36 cellular contexts compared by ENCODE assay signal in the genomic region with DNA sequence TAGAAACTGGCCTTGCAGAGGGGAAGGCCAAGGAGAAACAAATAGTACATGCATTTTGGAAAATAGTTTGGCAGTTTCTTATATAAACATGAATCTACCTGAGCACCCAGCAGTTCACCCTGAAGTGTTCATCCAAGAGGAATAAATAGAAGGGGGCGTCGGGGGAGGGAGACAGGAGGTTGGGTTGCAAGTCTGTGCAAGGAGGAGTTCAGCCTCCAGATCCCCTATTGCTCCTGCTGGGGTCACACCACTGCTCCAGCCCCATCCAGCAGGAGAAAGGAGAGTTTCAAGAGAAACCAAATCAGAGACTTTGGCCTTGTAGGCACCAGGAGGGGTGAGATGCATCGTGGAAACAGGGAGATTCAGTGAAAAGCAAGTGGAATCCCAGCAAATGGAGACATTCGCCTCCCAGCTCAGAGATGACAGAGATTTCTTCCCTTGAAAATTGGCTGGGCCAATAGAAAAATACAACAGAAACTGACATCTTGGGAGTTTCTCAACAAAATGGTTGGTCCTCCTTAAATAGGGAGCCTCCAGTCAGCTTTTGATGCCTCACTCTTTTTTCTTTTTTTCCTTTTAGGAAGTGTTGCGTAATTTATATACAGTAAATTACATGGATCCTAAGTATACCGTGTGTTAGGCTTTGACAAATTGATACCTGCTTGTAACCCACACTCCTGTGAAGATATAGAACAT. TPM values are rescaled to one million over a fixed set of nuclear protein-coding genes. Genes with fewer than 3 reads are reported as not detected.
"Had no signal": no experiment of that assay in that cellular context is flagged by ENCODE, and none has a peak within 500 bp of the region (broad histone marks: within the 10 kb centered on the region; RNA-seq: fewer than 3 reads in every experiment).

No MANE protein-coding gene starts in this region.

- FAIRE-seq: endometrium, pancreas, small intestine had no signal

- H3K27ac Mint-ChIP-seq: activated CD4-positive, alpha-beta T cell treated with anti-CD3 and anti-CD28 coated beads for 36 hours; activated naive CD4-positive, alpha-beta T cell treated with anti-CD3 and anti-CD28 coated beads, Interleukin-2, amount 50 U/mL, for 72 hours; activated T-helper 1 cell treated with anti-CD3 and anti-CD28 coated beads, Interleukin-12 subunit alpha, Interleukin-12 subunit beta, Interleukin-2, Interleukin-4 antibody, amounts not matched to agents 30 ng/mL and 10 ng/mL and 1 ng/mL, durations not matched to agents 14 hours and 24 hours and 36 hours; dendritic cell treated with granulocyte-macrophage colony-stimulating factor and Interleukin-4, amounts not matched to agents 40 ng/mL and 50 ng/mL, for 4 days; stimulated activated memory B cell treated with anti-CD40 and anti-IgM and Interleukin-4, amounts not matched to agents 10 μg/mL and 1 μg/mL and 100 μg/mL, for 72 hours; T-helper 1 cell treated with Interleukin-12 subunit alpha and Interleukin-12 subunit beta and Interleukin-4 antibody, amounts not matched to agents 30 μg/mL and 1 μg/mL, for 36 hours had no signal

- H3K9me3 ChIP-seq: breast epithelium, esophagus squamous epithelium, pancreas, prostate gland, sigmoid colon, thyroid gland had no signal

- H3K36me3 ChIP-seq: breast epithelium, esophagus squamous epithelium, heart right ventricle, pancreas, prostate gland, sigmoid colon, thyroid gland, WERI-Rb-1 had no signal

- ATAC-seq: activated CD4-positive, alpha-beta T cell treated with anti-CD3 and anti-CD28 coated beads for 36 hours; activated naive CD4-positive, alpha-beta T cell treated with anti-CD3 and anti-CD28 coated beads, Interleukin-2, amount 50 U/mL, for 72 hours; heart right ventricle; left ventricle myocardium superior; pancreas; stimulated activated memory B cell treated with anti-CD40 and anti-IgM and Interleukin-4, amounts not matched to agents 10 μg/mL and 1 μg/mL and 100 μg/mL, for 72 hours; stimulated activated naive CD8-positive, alpha-beta T cell treated with anti-CD3 and anti-CD28 coated beads, Interleukin-15, amount 100 ng/mL, for 72 hours had no signal

- H3K36me3 Mint-ChIP-seq: activated naive CD4-positive, alpha-beta T cell treated with anti-CD3 and anti-CD28 coated beads, Interleukin-2, amount 50 U/mL, for 72 hours; stimulated activated memory B cell treated with anti-CD40 and anti-IgM and Interleukin-4, amounts not matched to agents 10 μg/mL and 1 μg/mL and 100 μg/mL, for 72 hours had no signal

- H3K4me1 ChIP-seq: breast epithelium, esophagus squamous epithelium, heart right ventricle, pancreas, prostate gland, sigmoid colon, thyroid gland had no signal

- H3K4me3 Mint-ChIP-seq: activated CD4-positive, alpha-beta T cell treated with anti-CD3 and anti-CD28 coated beads for 36 hours; activated T-helper 1 cell treated with anti-CD3 and anti-CD28 coated beads, Interleukin-12 subunit alpha, Interleukin-12 subunit beta, Interleukin-2, Interleukin-4 antibody, amounts not matched to agents 30 ng/mL and 10 ng/mL and 1 ng/mL, durations not matched to agents 14 hours and 24 hours and 36 hours; dendritic cell treated with granulocyte-macrophage colony-stimulating factor and Interleukin-4, amounts not matched to agents 40 ng/mL and 50 ng/mL, for 4 days; stimulated activated memory B cell treated with anti-CD40 and anti-IgM and Interleukin-4, amounts not matched to agents 10 μg/mL and 1 μg/mL and 100 μg/mL, for 72 hours; stimulated activated naive CD8-positive, alpha-beta T cell treated with anti-CD3 and anti-CD28 coated beads, Interleukin-15, amount 100 ng/mL, for 72 hours; T-helper 1 cell treated with Interleukin-12 subunit alpha and Interleukin-12 subunit beta and Interleukin-4 antibody, amounts not matched to agents 30 μg/mL and 1 μg/mL, for 36 hours had no signal

- H3K4me1 Mint-ChIP-seq: activated CD4-positive, alpha-beta T cell treated with anti-CD3 and anti-CD28 coated beads for 36 hours; stimulated activated memory B cell treated with anti-CD40 and anti-IgM and Interleukin-4, amounts not matched to agents 10 μg/mL and 1 μg/mL and 100 μg/mL, for 72 hours; stimulated activated naive CD8-positive, alpha-beta T cell treated with anti-CD3 and anti-CD28 coated beads, Interleukin-15, amount 100 ng/mL, for 72 hours had no signal

- DNase-seq: activated CD4-positive, alpha-beta T cell treated with anti-CD3 and anti-CD28 coated beads for 36 hours; activated CD4-positive, alpha-beta T cell treated with anti-CD3 and anti-CD28 coated beads, Interleukin-2, amount 50 U/mL, for 4 hours; activated CD8-positive, alpha-beta memory T cell treated with anti-CD3 and anti-CD28 coated beads, Interleukin-2, amount 50 U/mL, for 4 hours; activated gamma-delta T cell treated with Interleukin-2 at 50 U/mL for 16 hours; activated T-cell treated with anti-CD3 and anti-CD28 coated beads, Interleukin-2, amount 50 U/mL, for 1 hour; central memory CD4-positive, alpha-beta T cell; effector CD4-positive, alpha-beta T cell; esophagus squamous epithelium; foreskin melanocyte; heart right ventricle; left ventricle myocardium superior; retina; sigmoid colon; small intestine; stimulated activated CD4-positive, alpha-beta T cell treated with anti-CD3 and anti-CD28 coated beads, Interleukin-1b, Interleukin-23, amount 100 ng/mL, for 48 hours; stimulated activated CD4-positive, alpha-beta T cell treated with anti-CD3 and anti-CD28 coated beads, Interleukin-4, amount 100 ng/mL, for 4 hours; stimulated activated CD8-positive, alpha-beta memory T cell treated with anti-CD3 and anti-CD28 coated beads, Interleukin-4, amount 100 ng/mL, for 48 hours; SW 1271; T1000; thyroid gland; WERI-Rb-1 had no signal

- H3K27me3 ChIP-seq: breast epithelium, pancreas, sigmoid colon, thyroid gland had no signal

- H3K9me3 Mint-ChIP-seq: activated naive CD4-positive, alpha-beta T cell treated with anti-CD3 and anti-CD28 coated beads, Interleukin-2, amount 50 U/mL, for 72 hours; activated T-helper 1 cell treated with anti-CD3 and anti-CD28 coated beads, Interleukin-12 subunit alpha, Interleukin-12 subunit beta, Interleukin-2, Interleukin-4 antibody, amounts not matched to agents 30 ng/mL and 10 ng/mL and 1 ng/mL, durations not matched to agents 14 hours and 24 hours and 36 hours; dendritic cell treated with granulocyte-macrophage colony-stimulating factor and Interleukin-4, amounts not matched to agents 40 ng/mL and 50 ng/mL, for 4 days; stimulated activated memory B cell treated with anti-CD40 and anti-IgM and Interleukin-4, amounts not matched to agents 10 μg/mL and 1 μg/mL and 100 μg/mL, for 72 hours; stimulated activated naive CD8-positive, alpha-beta T cell treated with anti-CD3 and anti-CD28 coated beads, Interleukin-15, amount 100 ng/mL, for 72 hours; T-helper 1 cell treated with Interleukin-12 subunit alpha and Interleukin-12 subunit beta and Interleukin-4 antibody, amounts not matched to agents 30 μg/mL and 1 μg/mL, for 36 hours had no signal

- H3K4me3 ChIP-seq: breast epithelium, esophagus squamous epithelium, heart right ventricle, pancreas, prostate gland, sigmoid colon, thyroid gland had no signal

- H3K27ac ChIP-seq: breast epithelium, epithelial cell of prostate, esophagus squamous epithelium, heart right ventricle, pancreas, prostate gland, sigmoid colon, thyroid gland, WERI-Rb-1 had no signal

RNA-seq across cellular contexts. Expression of a gene that starts 34.1 kb away (rescaled TPM):
- total RNA-seq: activated CD4-positive, alpha-beta T cell treated with anti-CD3 and anti-CD28 coated beads for 36 hours; activated CD8-positive, alpha-beta memory T cell treated with anti-CD3 and anti-CD28 coated beads for 36 hours; activated naive CD4-positive, alpha-beta T cell treated with anti-CD3 and anti-CD28 coated beads, Interleukin-2, amount 50 U/mL, for 72 hours; activated T-helper 1 cell treated with anti-CD3 and anti-CD28 coated beads, Interleukin-12 subunit alpha, Interleukin-12 subunit beta, Interleukin-2, Interleukin-4 antibody, amounts not matched to agents 30 ng/mL and 10 ng/mL and 1 ng/mL, durations not matched to agents 14 hours and 24 hours and 36 hours; breast epithelium; esophagus squamous epithelium; glomerular endothelial cell; heart right ventricle; left ventricle myocardium superior; lung microvascular endothelial cell; pancreas; thyroid gland had no signal
- polyA plus RNA-seq: heart right ventricle, neural cell, pancreas had no signal

RNA-seq across cellular contexts. Expression of a gene that starts 37.0 kb away (rescaled TPM):
- total RNA-seq: activated CD4-positive, alpha-beta T cell treated with anti-CD3 and anti-CD28 coated beads for 36 hours; activated CD8-positive, alpha-beta memory T cell treated with anti-CD3 and anti-CD28 coated beads for 36 hours; activated naive CD4-positive, alpha-beta T cell treated with anti-CD3 and anti-CD28 coated beads, Interleukin-2, amount 50 U/mL, for 72 hours; activated T-helper 1 cell treated with anti-CD3 and anti-CD28 coated beads, Interleukin-12 subunit alpha, Interleukin-12 subunit beta, Interleukin-2, Interleukin-4 antibody, amounts not matched to agents 30 ng/mL and 10 ng/mL and 1 ng/mL, durations not matched to agents 14 hours and 24 hours and 36 hours; esophagus squamous epithelium; glomerular endothelial cell; lung microvascular endothelial cell; prostate gland had no signal
